22 cellular contexts compared by ENCODE assay signal in the genomic region with DNA sequence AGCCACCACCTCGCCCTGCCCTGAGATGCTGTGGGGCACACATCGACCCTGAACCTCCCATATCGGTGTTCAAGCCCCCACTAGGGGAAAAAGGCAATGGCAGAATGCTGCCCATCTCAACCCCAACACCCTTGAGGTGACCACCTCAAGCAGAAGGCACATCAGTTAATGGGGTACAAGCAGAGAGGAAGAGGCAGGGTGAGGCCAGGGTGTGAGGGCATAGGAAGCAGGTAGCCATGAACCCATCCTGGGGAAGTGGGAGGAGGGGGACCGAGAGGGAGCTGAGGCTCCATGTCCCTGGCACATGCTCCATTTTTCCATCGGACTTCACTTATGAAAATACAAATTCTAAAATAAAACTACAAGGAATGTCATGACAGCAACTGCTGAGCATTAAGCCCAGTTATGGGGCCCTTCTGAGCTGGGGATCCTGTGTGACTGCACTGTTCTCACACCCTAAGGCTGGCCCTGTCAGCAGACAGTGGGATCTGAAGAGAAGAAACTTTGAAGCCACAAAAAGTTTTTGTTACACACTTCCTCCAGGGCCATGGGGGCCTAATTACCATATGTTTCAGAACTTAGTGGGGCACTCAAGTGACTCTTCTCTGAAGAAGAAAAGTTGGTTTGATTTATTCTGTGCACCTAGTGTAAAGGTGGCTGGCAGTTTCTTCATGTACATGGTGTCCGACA.
"Had no signal": no experiment of that assay in that cellular context is flagged by ENCODE, and none has a peak within 500 bp of the region (broad histone marks: within the 10 kb centered on the region; RNA-seq: fewer than 3 reads in every experiment).

No MANE protein-coding gene starts in this region.

- H3K4me2 ChIP-seq: hepatocyte had no signal

- H3K36me3 ChIP-seq: upper lobe of left lung, WERI-Rb-1 had no signal

- H3K27me3 ChIP-seq: foreskin keratinocyte, hepatocyte, upper lobe of left lung had no signal

- ATAC-seq: activated naive CD8-positive, alpha-beta T cell treated with anti-CD3 and anti-CD28 coated beads, Interleukin-2, amount 50 U/mL, for 24 hours; foreskin keratinocyte; T-helper 17 cell had no signal

- H3K4me1 Mint-ChIP-seq: activated naive CD4-positive, alpha-beta T cell treated with anti-CD3 and anti-CD28 coated beads, Interleukin-2, amount 10 ng/mL, durations not matched to agents 7 days and 5 days; activated naive CD8-positive, alpha-beta T cell treated with anti-CD3 and anti-CD28 coated beads, Interleukin-2, amount 50 U/mL, for 24 hours; brain; nephron progenitor cell had no signal

- H3K9me3 ChIP-seq: upper lobe of left lung had no signal

- H3K36me3 Mint-ChIP-seq: activated naive CD4-positive, alpha-beta T cell treated with anti-CD3 and anti-CD28 coated beads, Interleukin-2, amount 10 ng/mL, durations not matched to agents 7 days and 5 days; brain had no signal

- H3K27ac Mint-ChIP-seq: activated naive CD4-positive, alpha-beta T cell treated with anti-CD3 and anti-CD28 coated beads, Interleukin-2, amount 10 ng/mL, durations not matched to agents 7 days and 5 days; activated naive CD8-positive, alpha-beta T cell treated with anti-CD3 and anti-CD28 coated beads, Interleukin-2, amount 50 U/mL, for 24 hours; brain; nephron progenitor cell; progenitor cell of endocrine pancreas; stimulated activated naive CD8-positive, alpha-beta T cell treated with anti-CD3 and anti-CD28 coated beads, Interleukin-15, Interleukin-2, amounts not matched to agents 100 ng/mL and 50 ng/mL, for 24 hours; T-helper 17 cell had no signal

- H3K9me3 Mint-ChIP-seq: activated naive CD4-positive, alpha-beta T cell treated with anti-CD3 and anti-CD28 coated beads, Interleukin-2, amount 10 ng/mL, durations not matched to agents 7 days and 5 days; stimulated activated naive CD8-positive, alpha-beta T cell treated with anti-CD3 and anti-CD28 coated beads, Interleukin-15, Interleukin-2, amounts not matched to agents 100 ng/mL and 50 ng/mL, for 24 hours had no signal

- H3K4me1 ChIP-seq: upper lobe of left lung had no signal

- H3K4me3 Mint-ChIP-seq: activated naive CD4-positive, alpha-beta T cell treated with anti-CD3 and anti-CD28 coated beads, Interleukin-2, amount 10 ng/mL, durations not matched to agents 7 days and 5 days; activated naive CD8-positive, alpha-beta T cell treated with anti-CD3 and anti-CD28 coated beads, Interleukin-2, amount 50 U/mL, for 24 hours; brain; nephron progenitor cell; stimulated activated naive CD8-positive, alpha-beta T cell treated with anti-CD3 and anti-CD28 coated beads, Interleukin-15, Interleukin-2, amounts not matched to agents 100 ng/mL and 50 ng/mL, for 24 hours; T-helper 17 cell had no signal

- H2AFZ ChIP-seq: hepatocyte had no signal

- DNase-seq: activated CD4-positive, alpha-beta T cell treated with anti-CD3 and anti-CD28 coated beads for 1 hour; activated CD8-positive, alpha-beta memory T cell treated with anti-CD3 and anti-CD28 coated beads for 24 hours; activated CD8-positive, alpha-beta memory T cell treated with anti-CD3 and anti-CD28 coated beads, Interleukin-2, amount 50 U/mL, for 48 hours; activated effector memory CD4-positive, alpha-beta T cell treated with Interleukin-2 at 50 U/mL for 16 hours; activated naive CD4-positive, alpha-beta T cell treated with anti-CD3 and anti-CD28 coated beads, Interleukin-2, amount 10 ng/mL, durations not matched to agents 7 days and 5 days; activated naive CD8-positive, alpha-beta T cell treated with anti-CD3 and anti-CD28 coated beads, Interleukin-2, amount 50 U/mL, for 24 hours; activated T-cell treated with anti-CD3 and anti-CD28 coated beads, Interleukin-2, amount 50 U/mL, for 48 hours; anterior cingulate cortex; caudate nucleus; foreskin keratinocyte; islet precursor cell; nephron progenitor cell; stimulated activated CD4-positive, alpha-beta T cell treated with anti-CD3 and anti-CD28 coated beads, Interleukin-12 subunit alpha, Interleukin-12 subunit beta, amount 100 ng/mL, for 4 hours; stimulated activated CD4-positive, alpha-beta T cell treated with anti-CD3 and anti-CD28 coated beads, Interleukin-1b, Interleukin-23, amount 100 ng/mL, for 48 hours; stimulated activated CD8-positive, alpha-beta memory T cell treated with anti-CD3 and anti-CD28 coated beads, Interleukin-4, amount 100 ng/mL, for 48 hours; T-helper 17 cell; WERI-Rb-1 had no signal

- H3K27ac ChIP-seq: foreskin keratinocyte, hepatocyte, upper lobe of left lung, WERI-Rb-1 had no signal

- H3K27me3 Mint-ChIP-seq: progenitor cell of endocrine pancreas had no signal

- H3K4me3 ChIP-seq: hepatocyte, upper lobe of left lung had no signal
